ENCODE assay signal across 1 cellular context in genomic region chr1:21437341-21437640, GRCh38.
A peak's percentile ranks its signal among the peaks of the same experiment; 100 is the strongest.
TF ChIP-seq lines count a peak whose summit lies in the region.

No MANE protein-coding gene starts in this region.

TF ChIP-seq in HepG2, 621 proteins besides CTCF, POLR2A, EP300 and RAD21 (continued from another document):
- TF ChIP-seq ZNF276 (CRISPR knock-in tag; IDR thresholded peaks at IDR 0.05; ENCODE audit: low read depth): no peak
- TF ChIP-seq TCF7L2 (IDR thresholded peaks at IDR 0.05; ENCODE audit: low read depth, low read length): no peak
- no peak for TF ChIP-seq PPARG (CRISPR knock-in tag; conservative IDR thresholded peaks at IDR 0.05)
- TF ChIP-seq PCBP1 (IDR thresholded peaks at IDR 0.05; ENCODE audit: borderline replicate concordance, low read depth, low read length): no peak
- no peak for TF ChIP-seq SP2 (CRISPR knock-in tag; IDR thresholded peaks at IDR 0.05)
- peak; percentile 20; the same call in 1 of the 2 replicates for TF ChIP-seq ZBTB38 (CRISPR knock-in tag; IDR thresholded peaks at IDR 0.05)
- TF ChIP-seq ZNF44 (CRISPR knock-in tag; IDR thresholded peaks at IDR 0.05): no peak
- peak; percentile 52; the same call in 1 of the 2 replicates for TF ChIP-seq ZNF687 (CRISPR knock-in tag; IDR thresholded peaks at IDR 0.05)
- no peak for TF ChIP-seq NPAS2 (CRISPR knock-in tag; IDR thresholded peaks at IDR 0.05; ENCODE audit: borderline replicate concordance)
- no peak for TF ChIP-seq THYN1 (CRISPR knock-in tag; IDR thresholded peaks at IDR 0.05; ENCODE audit: borderline replicate concordance, low read depth)
- no peak for TF ChIP-seq SALL2 (CRISPR knock-in tag; IDR thresholded peaks at IDR 0.05)
- TF ChIP-seq ZNF136 (CRISPR knock-in tag; IDR thresholded peaks at IDR 0.05; ENCODE audit: low read depth): no peak
- TF ChIP-seq AKAP8 (CRISPR knock-in tag; IDR thresholded peaks at IDR 0.05): no peak
- no peak for TF ChIP-seq TBP (CRISPR knock-in tag; IDR thresholded peaks at IDR 0.05)
- TF ChIP-seq TERF1 (CRISPR knock-in tag; IDR thresholded peaks at IDR 0.05): no peak
- TF ChIP-seq FOXP1 (IDR thresholded peaks at IDR 0.05): no peak
- no peak for TF ChIP-seq FOXP1 (CRISPR knock-in tag; IDR thresholded peaks at IDR 0.05)
- TF ChIP-seq ZNF660 (CRISPR knock-in tag; IDR thresholded peaks at IDR 0.05; ENCODE audit: borderline replicate concordance, low read depth): no peak
- no peak for TF ChIP-seq ZBTB49 (CRISPR knock-in tag; IDR thresholded peaks at IDR 0.05; ENCODE audit: borderline replicate concordance)
- TF ChIP-seq ZNF263 (CRISPR knock-in tag; IDR thresholded peaks at IDR 0.05): peak; percentile 6; the same call in 1 of the 2 replicates
- TF ChIP-seq SNAPC4 (CRISPR knock-in tag; IDR thresholded peaks at IDR 0.05): no peak
- TF ChIP-seq NBN (conservative IDR thresholded peaks at IDR 0.05): no peak
- no peak for TF ChIP-seq RNF219 (CRISPR knock-in tag; IDR thresholded peaks at IDR 0.05)
- TF ChIP-seq TBL1XR1 (IDR thresholded peaks at IDR 0.05; ENCODE audit: borderline replicate concordance, low read length, partially characterized antibody): no peak
- TF ChIP-seq ZNF614 (CRISPR knock-in tag; IDR thresholded peaks at IDR 0.05; ENCODE audit: borderline replicate concordance): no peak
- no peak for TF ChIP-seq SMARCE1 (IDR thresholded peaks at IDR 0.05; ENCODE audit: borderline replicate concordance)
